In genomic region chr1:213464786-213465460, GRCh38 we compare ENCODE assay signal across 18 cellular contexts.
"Had no signal": no experiment of that assay in that cellular context is flagged by ENCODE, and none has a peak within 500 bp of the region (broad histone marks: within the 10 kb centered on the region; RNA-seq: fewer than 3 reads in every experiment).

No MANE protein-coding gene starts in this region.

- ATAC-seq: activated CD4-positive, alpha-beta T cell treated with anti-CD3 and anti-CD28 coated beads for 36 hours; natural killer cell treated with Interleukin-12 subunit alpha and Interleukin-12 subunit beta and Interleukin-15 and Interleukin-18, amount 100 ng/mL, for 72 hours; WTC11 had no signal

- H3K36me3 Mint-ChIP-seq: activated naive CD4-positive, alpha-beta T cell treated with anti-CD3 and anti-CD28 coated beads, Interleukin-2, amount 50 U/mL, for 24 hours; mesothelial cell of epicardium; natural killer cell treated with Interleukin-12 subunit alpha and Interleukin-12 subunit beta and Interleukin-15 and Interleukin-18, amount 100 ng/mL, for 72 hours; WTC11 had no signal

- H3K4me3 ChIP-seq: ascending aorta, esophagus squamous epithelium, hepatocyte, lung, thyroid gland had no signal

- H3K27ac Mint-ChIP-seq: activated CD4-positive, alpha-beta T cell treated with anti-CD3 and anti-CD28 coated beads for 36 hours; activated naive CD4-positive, alpha-beta T cell treated with anti-CD3 and anti-CD28 coated beads, Interleukin-2, amount 50 U/mL, for 24 hours; mesothelial cell of epicardium; natural killer cell treated with Interleukin-12 subunit alpha and Interleukin-12 subunit beta and Interleukin-15 and Interleukin-18, amount 100 ng/mL, for 72 hours; WTC11 had no signal

- H3K4me1 Mint-ChIP-seq: activated CD4-positive, alpha-beta T cell treated with anti-CD3 and anti-CD28 coated beads for 36 hours; activated naive CD4-positive, alpha-beta T cell treated with anti-CD3 and anti-CD28 coated beads, Interleukin-2, amount 50 U/mL, for 24 hours; mesothelial cell of epicardium had no signal

- DNase-seq: activated CD4-positive, alpha-beta T cell treated with anti-CD3 and anti-CD28 coated beads for 36 hours; activated CD4-positive, alpha-beta T cell treated with anti-CD3 and anti-CD28 coated beads, Interleukin-2, amount 50 U/mL, for 48 hours; activated gamma-delta T cell; effector CD4-positive, alpha-beta T cell; esophagus squamous epithelium; stimulated activated CD4-positive, alpha-beta T cell treated with anti-CD3 and anti-CD28 coated beads, Interleukin-12 subunit alpha, Interleukin-12 subunit beta, amount 100 ng/mL, for 4 hours; stimulated activated CD4-positive, alpha-beta T cell treated with anti-CD3 and anti-CD28 coated beads, Interleukin-1b, Interleukin-23, amount 100 ng/mL, for 48 hours; stimulated activated CD8-positive, alpha-beta memory T cell treated with anti-CD3 and anti-CD28 coated beads, Interleukin-4, amount 100 ng/mL, for 48 hours; stimulated activated naive CD4-positive, alpha-beta T cell treated with Interleukin-2 at 50 U/mL for 16 hours; thyroid gland had no signal

- H3K27ac ChIP-seq: ascending aorta, esophagus squamous epithelium, hepatocyte, parathyroid adenoma, thyroid gland had no signal

- H3K4me3 Mint-ChIP-seq: activated CD4-positive, alpha-beta T cell treated with anti-CD3 and anti-CD28 coated beads for 36 hours; activated naive CD4-positive, alpha-beta T cell treated with anti-CD3 and anti-CD28 coated beads, Interleukin-2, amount 50 U/mL, for 24 hours; mesothelial cell of epicardium; natural killer cell treated with Interleukin-12 subunit alpha and Interleukin-12 subunit beta and Interleukin-15 and Interleukin-18, amount 100 ng/mL, for 72 hours; WTC11 had no signal

- H3K36me3 ChIP-seq: ascending aorta, esophagus squamous epithelium, thyroid gland had no signal

- H3K4me1 ChIP-seq: ascending aorta, esophagus squamous epithelium, parathyroid adenoma, thyroid gland had no signal

- H3K27me3 ChIP-seq: ascending aorta, esophagus squamous epithelium, hepatocyte, thyroid gland had no signal

- H3K9me3 ChIP-seq: ascending aorta, esophagus squamous epithelium, thyroid gland had no signal
